In the genomic region with DNA sequence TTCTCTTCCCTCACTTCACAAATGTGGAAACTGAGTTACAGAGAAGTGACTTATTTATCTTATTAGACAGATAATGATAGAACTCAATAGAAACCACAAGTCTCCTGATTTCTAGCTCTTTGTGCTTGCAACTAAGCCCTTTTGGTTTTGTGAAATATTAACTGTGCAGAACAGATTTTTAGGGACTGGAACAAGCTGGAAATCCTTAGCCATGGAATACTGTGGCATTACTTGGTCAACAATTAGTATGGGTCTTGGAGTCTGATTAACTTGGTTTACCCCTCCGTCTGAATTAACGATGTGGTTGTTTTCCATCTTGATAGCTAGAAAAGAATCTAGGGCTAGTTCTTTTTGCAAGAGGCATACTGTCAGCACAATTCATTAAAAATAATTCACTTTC, we compare ENCODE assay signal across 1 cellular context.
TF ChIP-seq lines count a peak whose summit lies in the region.

No MANE protein-coding gene starts in this region.

TF ChIP-seq in GM23338, 12 proteins besides CTCF, POLR2A, EP300 and RAD21 (continued from another document):
- TF ChIP-seq, protein P1, sequence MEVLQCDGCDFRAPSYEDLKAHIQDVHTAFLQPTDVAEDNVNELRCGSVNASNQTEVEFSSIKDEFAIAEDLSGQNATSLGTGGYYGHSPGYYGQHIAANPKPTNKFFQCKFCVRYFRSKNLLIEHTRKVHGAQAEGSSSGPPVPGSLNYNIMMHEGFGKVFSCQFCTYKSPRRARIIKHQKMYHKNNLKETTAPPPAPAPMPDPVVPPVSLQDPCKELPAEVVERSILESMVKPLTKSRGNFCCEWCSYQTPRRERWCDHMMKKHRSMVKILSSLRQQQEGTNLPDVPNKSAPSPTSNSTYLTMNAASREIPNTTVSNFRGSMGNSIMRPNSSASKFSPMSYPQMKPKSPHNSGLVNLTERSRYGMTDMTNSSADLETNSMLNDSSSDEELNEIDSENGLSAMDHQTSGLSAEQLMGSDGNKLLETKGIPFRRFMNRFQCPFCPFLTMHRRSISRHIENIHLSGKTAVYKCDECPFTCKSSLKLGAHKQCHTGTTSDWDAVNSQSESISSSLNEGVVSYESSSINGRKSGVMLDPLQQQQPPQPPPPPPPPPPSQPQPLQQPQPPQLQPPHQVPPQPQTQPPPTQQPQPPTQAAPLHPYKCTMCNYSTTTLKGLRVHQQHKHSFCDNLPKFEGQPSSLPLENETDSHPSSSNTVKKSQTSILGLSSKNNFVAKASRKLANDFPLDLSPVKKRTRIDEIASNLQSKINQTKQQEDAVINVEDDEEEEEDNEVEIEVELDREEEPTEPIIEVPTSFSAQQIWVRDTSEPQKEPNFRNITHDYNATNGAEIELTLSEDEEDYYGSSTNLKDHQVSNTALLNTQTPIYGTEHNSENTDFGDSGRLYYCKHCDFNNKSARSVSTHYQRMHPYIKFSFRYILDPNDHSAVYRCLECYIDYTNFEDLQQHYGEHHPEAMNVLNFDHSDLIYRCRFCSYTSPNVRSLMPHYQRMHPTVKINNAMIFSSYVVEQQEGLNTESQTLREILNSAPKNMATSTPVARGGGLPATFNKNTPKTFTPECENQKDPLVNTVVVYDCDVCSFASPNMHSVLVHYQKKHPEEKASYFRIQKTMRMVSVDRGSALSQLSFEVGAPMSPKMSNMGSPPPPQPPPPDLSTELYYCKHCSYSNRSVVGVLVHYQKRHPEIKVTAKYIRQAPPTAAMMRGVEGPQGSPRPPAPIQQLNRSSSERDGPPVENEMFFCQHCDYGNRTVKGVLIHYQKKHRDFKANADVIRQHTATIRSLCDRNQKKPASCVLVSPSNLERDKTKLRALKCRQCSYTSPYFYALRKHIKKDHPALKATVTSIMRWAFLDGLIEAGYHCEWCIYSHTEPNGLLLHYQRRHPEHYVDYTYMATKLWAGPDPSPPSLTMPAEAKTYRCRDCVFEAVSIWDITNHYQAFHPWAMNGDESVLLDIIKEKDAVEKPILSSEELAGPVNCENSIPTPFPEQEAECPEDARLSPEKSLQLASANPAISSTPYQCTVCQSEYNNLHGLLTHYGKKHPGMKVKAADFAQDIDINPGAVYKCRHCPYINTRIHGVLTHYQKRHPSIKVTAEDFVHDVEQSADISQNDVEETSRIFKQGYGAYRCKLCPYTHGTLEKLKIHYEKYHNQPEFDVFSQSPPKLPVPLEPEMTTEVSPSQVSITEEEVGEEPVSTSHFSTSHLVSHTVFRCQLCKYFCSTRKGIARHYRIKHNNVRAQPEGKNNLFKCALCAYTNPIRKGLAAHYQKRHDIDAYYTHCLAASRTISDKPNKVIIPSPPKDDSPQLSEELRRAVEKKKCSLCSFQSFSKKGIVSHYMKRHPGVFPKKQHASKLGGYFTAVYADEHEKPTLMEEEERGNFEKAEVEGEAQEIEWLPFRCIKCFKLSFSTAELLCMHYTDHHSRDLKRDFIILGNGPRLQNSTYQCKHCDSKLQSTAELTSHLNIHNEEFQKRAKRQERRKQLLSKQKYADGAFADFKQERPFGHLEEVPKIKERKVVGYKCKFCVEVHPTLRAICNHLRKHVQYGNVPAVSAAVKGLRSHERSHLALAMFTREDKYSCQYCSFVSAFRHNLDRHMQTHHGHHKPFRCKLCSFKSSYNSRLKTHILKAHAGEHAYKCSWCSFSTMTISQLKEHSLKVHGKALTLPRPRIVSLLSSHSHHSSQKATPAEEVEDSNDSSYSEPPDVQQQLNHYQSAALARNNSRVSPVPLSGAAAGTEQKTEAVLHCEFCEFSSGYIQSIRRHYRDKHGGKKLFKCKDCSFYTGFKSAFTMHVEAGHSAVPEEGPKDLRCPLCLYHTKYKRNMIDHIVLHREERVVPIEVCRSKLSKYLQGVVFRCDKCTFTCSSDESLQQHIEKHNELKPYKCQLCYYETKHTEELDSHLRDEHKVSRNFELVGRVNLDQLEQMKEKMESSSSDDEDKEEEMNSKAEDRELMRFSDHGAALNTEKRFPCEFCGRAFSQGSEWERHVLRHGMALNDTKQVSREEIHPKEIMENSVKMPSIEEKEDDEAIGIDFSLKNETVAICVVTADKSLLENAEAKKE (CRISPR knock-in tag; IDR thresholded peaks at IDR 0.05): no peak
- TF ChIP-seq, protein P2, sequence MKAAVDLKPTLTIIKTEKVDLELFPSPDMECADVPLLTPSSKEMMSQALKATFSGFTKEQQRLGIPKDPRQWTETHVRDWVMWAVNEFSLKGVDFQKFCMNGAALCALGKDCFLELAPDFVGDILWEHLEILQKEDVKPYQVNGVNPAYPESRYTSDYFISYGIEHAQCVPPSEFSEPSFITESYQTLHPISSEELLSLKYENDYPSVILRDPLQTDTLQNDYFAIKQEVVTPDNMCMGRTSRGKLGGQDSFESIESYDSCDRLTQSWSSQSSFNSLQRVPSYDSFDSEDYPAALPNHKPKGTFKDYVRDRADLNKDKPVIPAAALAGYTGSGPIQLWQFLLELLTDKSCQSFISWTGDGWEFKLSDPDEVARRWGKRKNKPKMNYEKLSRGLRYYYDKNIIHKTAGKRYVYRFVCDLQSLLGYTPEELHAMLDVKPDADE (IDR thresholded peaks at IDR 0.05): no peak
- TF ChIP-seq, protein P3, sequence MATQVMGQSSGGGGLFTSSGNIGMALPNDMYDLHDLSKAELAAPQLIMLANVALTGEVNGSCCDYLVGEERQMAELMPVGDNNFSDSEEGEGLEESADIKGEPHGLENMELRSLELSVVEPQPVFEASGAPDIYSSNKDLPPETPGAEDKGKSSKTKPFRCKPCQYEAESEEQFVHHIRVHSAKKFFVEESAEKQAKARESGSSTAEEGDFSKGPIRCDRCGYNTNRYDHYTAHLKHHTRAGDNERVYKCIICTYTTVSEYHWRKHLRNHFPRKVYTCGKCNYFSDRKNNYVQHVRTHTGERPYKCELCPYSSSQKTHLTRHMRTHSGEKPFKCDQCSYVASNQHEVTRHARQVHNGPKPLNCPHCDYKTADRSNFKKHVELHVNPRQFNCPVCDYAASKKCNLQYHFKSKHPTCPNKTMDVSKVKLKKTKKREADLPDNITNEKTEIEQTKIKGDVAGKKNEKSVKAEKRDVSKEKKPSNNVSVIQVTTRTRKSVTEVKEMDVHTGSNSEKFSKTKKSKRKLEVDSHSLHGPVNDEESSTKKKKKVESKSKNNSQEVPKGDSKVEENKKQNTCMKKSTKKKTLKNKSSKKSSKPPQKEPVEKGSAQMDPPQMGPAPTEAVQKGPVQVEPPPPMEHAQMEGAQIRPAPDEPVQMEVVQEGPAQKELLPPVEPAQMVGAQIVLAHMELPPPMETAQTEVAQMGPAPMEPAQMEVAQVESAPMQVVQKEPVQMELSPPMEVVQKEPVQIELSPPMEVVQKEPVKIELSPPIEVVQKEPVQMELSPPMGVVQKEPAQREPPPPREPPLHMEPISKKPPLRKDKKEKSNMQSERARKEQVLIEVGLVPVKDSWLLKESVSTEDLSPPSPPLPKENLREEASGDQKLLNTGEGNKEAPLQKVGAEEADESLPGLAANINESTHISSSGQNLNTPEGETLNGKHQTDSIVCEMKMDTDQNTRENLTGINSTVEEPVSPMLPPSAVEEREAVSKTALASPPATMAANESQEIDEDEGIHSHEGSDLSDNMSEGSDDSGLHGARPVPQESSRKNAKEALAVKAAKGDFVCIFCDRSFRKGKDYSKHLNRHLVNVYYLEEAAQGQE (IDR thresholded peaks at IDR 0.05; ENCODE audit: unreplicated experiment): no peak
- no peak for TF ChIP-seq ZNF331 (CRISPR knock-in tag; IDR thresholded peaks at IDR 0.05; ENCODE audit: low read depth)
- no peak for TF ChIP-seq JUNB (IDR thresholded peaks at IDR 0.05; ENCODE audit: unreplicated experiment)
- TF ChIP-seq POLR2AphosphoS5 (IDR thresholded peaks at IDR 0.05; ENCODE audit: low read depth): no peak
- no peak for TF ChIP-seq NANOG (IDR thresholded peaks at IDR 0.05; ENCODE audit: borderline replicate concordance)
